Comparison of ENCODE assay signal across 8 cellular contexts in the genomic region with DNA sequence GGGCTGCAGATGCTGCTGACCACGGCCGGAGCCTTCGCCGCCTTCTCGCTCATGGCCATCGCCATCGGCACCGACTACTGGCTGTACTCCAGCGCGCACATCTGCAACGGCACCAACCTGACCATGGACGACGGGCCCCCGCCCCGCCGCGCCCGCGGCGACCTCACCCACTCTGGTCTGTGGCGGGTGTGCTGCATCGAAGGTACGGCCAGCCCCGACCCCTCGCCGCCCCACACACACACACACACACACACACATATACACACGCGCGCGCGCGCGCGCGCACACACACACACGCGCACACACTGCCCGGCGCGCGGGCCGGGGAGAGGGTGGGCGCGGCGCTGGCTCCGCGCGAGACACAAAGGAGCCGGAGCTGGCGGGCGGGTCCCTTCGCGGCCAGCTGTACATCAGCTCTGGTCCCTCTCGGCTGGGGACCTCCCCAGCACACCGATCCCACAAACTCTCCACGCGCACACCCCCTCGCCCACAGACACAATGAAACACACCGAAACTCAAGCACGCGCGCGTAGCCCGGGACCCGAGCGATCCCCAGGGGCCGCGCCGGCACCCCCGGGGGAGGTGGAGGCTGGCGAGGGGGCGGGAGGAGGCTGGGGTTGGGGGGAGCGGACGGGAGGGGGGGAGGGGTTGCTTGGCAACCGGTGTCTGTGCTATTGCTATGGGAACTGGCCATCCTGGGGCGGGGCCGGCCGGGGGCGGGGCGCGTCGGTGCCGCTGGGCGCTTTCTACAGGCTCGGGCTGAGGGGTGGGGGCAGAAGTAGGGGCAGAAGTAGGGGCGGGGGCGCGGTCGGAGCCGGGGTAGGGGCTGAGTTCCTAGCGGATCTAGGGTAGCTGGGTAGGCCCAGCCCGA. TPM values are rescaled to one million over a fixed set of nuclear protein-coding genes. Genes with fewer than 3 reads are reported as not detected.
DNase-seq lines count a peak whose midpoint lies in the region; FAIRE-seq and TF ChIP-seq lines count a peak whose summit lies in the region.

No MANE protein-coding gene starts in this region.

- peaks cover 71% of the 10 kb centered on the region for H3K27me3 Mint-ChIP-seq in activated CD4-positive, alpha-beta memory T cell treated with anti-CD3 and anti-CD28 coated beads, Interleukin-2, amount 10 ng/mL, durations not matched to agents 7 days and 5 days

- POLR2A ChIA-PET in activated CD4-positive, alpha-beta memory T cell treated with anti-CD3 and anti-CD28 coated beads, Interleukin-2, amount 10 ng/mL, durations not matched to agents 7 days and 5 days (lab: Charles Lee): no interaction called here

- H3K27ac Mint-ChIP-seq in activated CD4-positive, alpha-beta memory T cell treated with anti-CD3 and anti-CD28 coated beads, Interleukin-2, amount 10 ng/mL, durations not matched to agents 7 days and 5 days: no peak overlapping the region

- in situ Hi-C loops in HAP-1 (cut with MboI; ENCODE audit: low sequenced_read_pairs): no loop called here

- no peak for TF ChIP-seq CTCF in retinal pigment epithelial cell (conservative IDR thresholded peaks at IDR 0.05; ENCODE audit: low read depth, low read length)

- H3K4me3 Mint-ChIP-seq in activated CD4-positive, alpha-beta memory T cell treated with anti-CD3 and anti-CD28 coated beads, Interleukin-2, amount 10 ng/mL, durations not matched to agents 7 days and 5 days: peak overlapping the region; percentile 30

- H3K27me3 ChIP-seq in HAP-1 (ENCODE audit: low read depth) (peaks cover 69% of the 10 kb centered on the region), small intestine (ENCODE audit: control insufficient read depth in 2 of 2, insufficient read depth in 2 of 2, low read length in 2 of 2) (peaks cover 3 to 42% of the 10 kb centered on the region in 2 donors)

- CTCF ChIA-PET in activated CD4-positive, alpha-beta memory T cell treated with anti-CD3 and anti-CD28 coated beads, Interleukin-2, amount 10 ng/mL, durations not matched to agents 7 days and 5 days (lab: Charles Lee): no interaction called here

- no peaks in the 10 kb centered on the region for H3K9me3 Mint-ChIP-seq in activated CD4-positive, alpha-beta memory T cell treated with anti-CD3 and anti-CD28 coated beads, Interleukin-2, amount 10 ng/mL, durations not matched to agents 7 days and 5 days

- no peak overlapping the region for H3K27ac ChIP-seq in small intestine (ENCODE audit: low read depth in 1 of 2, low read length in 1 of 2)

- no peak for FAIRE-seq in frontal cortex (lab: Jason Lieb, UNC)
- FAIRE-seq in small intestine (lab: Jason Lieb, UNC): no peak

- H3K4me1 ChIP-seq in HAP-1 (no peaks in the 10 kb centered on the region), small intestine (ENCODE audit: control insufficient read depth in 2 of 2, insufficient read depth in 1 of 2, low read depth in 1 of 2, low read length in 1 of 2) (no peaks in the 10 kb centered on the region)

- peak overlapping the region; percentile 26 for H3K4me3 ChIP-seq in HAP-1
- peak overlapping the region; percentile 49 for H3K4me3 ChIP-seq in retinal pigment epithelial cell (ENCODE audit: low read length)
- peak overlapping the region in 1 of 2 donors; percentile 46 for H3K4me3 ChIP-seq in small intestine (ENCODE audit: low read depth in 1 of 2, low read length in 2 of 2)

- no peaks in the 10 kb centered on the region for H3K36me3 Mint-ChIP-seq in activated CD4-positive, alpha-beta memory T cell treated with anti-CD3 and anti-CD28 coated beads, Interleukin-2, amount 10 ng/mL, durations not matched to agents 7 days and 5 days (ENCODE audit: low read depth)

- H3K4me1 Mint-ChIP-seq in activated CD4-positive, alpha-beta memory T cell treated with anti-CD3 and anti-CD28 coated beads, Interleukin-2, amount 10 ng/mL, durations not matched to agents 7 days and 5 days: peaks cover 9% of the 10 kb centered on the region

- DNase-seq in 8988T: peak; percentile 78
- DNase-seq in HAP-1 (ENCODE audit: low spot score in 2 of 2): peak in 1 of 2 experiments; percentile 63
- DNase-seq in activated CD4-positive, alpha-beta memory T cell treated with anti-CD3 and anti-CD28 coated beads, Interleukin-2, amount 10 ng/mL, durations not matched to agents 7 days and 5 days: no peak
- DNase-seq in frontal cortex (ENCODE audit: low spot score in 2 of 2): peak; percentile 64 to 76
- no peak for DNase-seq in retinal pigment epithelial cell (ENCODE audit: low read depth)
- DNase-seq in medulla oblongata (ENCODE audit: extremely low spot score): no peak
- DNase-seq in small intestine: no peak
- DNase-seq in SW 1271 (lab: John Stamatoyannopoulos, UW): no peak

- H3K9me3 ChIP-seq in HAP-1: no peaks in the 10 kb centered on the region
- H3K9me3 ChIP-seq in small intestine (ENCODE audit: control insufficient read depth, low read depth): no peaks in the 10 kb centered on the region

- H3K36me3 ChIP-seq in HAP-1 (replicated peaks) (no peaks in the 10 kb centered on the region), small intestine (ENCODE audit: control insufficient read depth in 2 of 2, insufficient read depth in 2 of 2, low read length in 2 of 2) (no peaks in the 10 kb centered on the region)

- WGBS in small intestine, 3 donors: 1 to 3% (median 2%) methylated on average over 50 to 90 of the region's 92 CpGs

RNA-seq across cellular contexts. Expression of gene CACNG4, which starts 0.7 kb away (rescaled TPM):
- not detected for total RNA-seq in activated CD4-positive, alpha-beta memory T cell treated with anti-CD3 and anti-CD28 coated beads, Interleukin-2, amount 10 ng/mL, durations not matched to agents 7 days and 5 days
- 33.4 TPM for total RNA-seq in frontal cortex
- polyA plus RNA-seq in small intestine: under 1 TPM in 2 of 3 donors, not detected in 1; 0.27 to 0.51 TPM

Comparison
In these comparisons a context has a peak if more than half of its experiments do, and no peak if none do; other contexts are left out.
1. DNase-seq: peak in 8988T (single experiment) and frontal cortex (2 of 2); none in activated CD4-positive, alpha-beta memory T cell treated with anti-CD3 and anti-CD28 coated beads, Interleukin-2, amount 10 ng/mL, durations not matched to agents 7 days and 5 days (single experiment), retinal pigment epithelial cell (single experiment), medulla oblongata (single experiment), small intestine (single experiment) and SW 1271 (0 of 2).
2. RNA of gene CACNG4, which starts 0.7 kb away (total RNA-seq): 33.4 TPM in frontal cortex (single experiment); not detected in activated CD4-positive, alpha-beta memory T cell treated with anti-CD3 and anti-CD28 coated beads, Interleukin-2, amount 10 ng/mL, durations not matched to agents 7 days and 5 days; every median in the first group is over 10 times any median in the second.